8 cellular contexts compared by ENCODE assay signal in genomic region chr3:52537726-52538421, GRCh38. TPM values are rescaled to one million over a fixed set of nuclear protein-coding genes. Genes with fewer than 3 reads are reported as not detected.
DNase-seq lines count a peak whose midpoint lies in the region; ATAC-seq, FAIRE-seq and TF ChIP-seq lines count a peak whose summit lies in the region.

No MANE protein-coding gene starts in this region.

- TF ChIP-seq CTCF in PC-3 (conservative IDR thresholded peaks at IDR 0.05; ENCODE audit: low read depth, low read length) (no peak), H1 (IDR thresholded peaks at IDR 0.05; ENCODE audit: control extremely low read depth in 1 of 3, insufficient read depth in 1 of 3, low read depth in 1 of 3, low read length in 3 of 3) (no peak), osteoblast (IDR thresholded peaks at IDR 0.05; ENCODE audit: extremely low read depth, low read depth, low read length) (no peak)

- intact Hi-C loops in PC-3 (cut with micrococcal nuclease) = loop anchor here (10.0 kb wide), 1 partner anchor 147 kb away; the partner anchor contains the start of genes GNL3 and PBRM1

- H2BK5ac ChIP-seq in H1 (ENCODE audit: low read depth, low read length) = no peak overlapping the region

- H3K36me3 ChIP-seq in CD8-positive, alpha-beta memory T cell (ENCODE audit: insufficient read depth, low read length) = no peaks in the 10 kb centered on the region
- H3K36me3 ChIP-seq in PC-3 (ENCODE audit: low read depth, low read length) (peaks cover 18% of the 10 kb centered on the region; the same call in 1 of the 2 replicates), H1 (ENCODE audit: control insufficient read depth in 2 of 4, insufficient read depth in 4 of 4, low read length in 3 of 4) (peaks cover 0 to 10% (median under 1%) of the 10 kb centered on the region in 4 experiments; a peak in 1 of 8 replicates), osteoblast (ENCODE audit: insufficient read depth, low read length) (peaks cover 22% of the 10 kb centered on the region)

- peak overlapping the region; percentile 96 to 100 (median 100) for H3K4me3 Mint-ChIP-seq in CD8-positive, alpha-beta memory T cell

- no peak overlapping the region for H2BK12ac ChIP-seq in H1 (ENCODE audit: low read depth, low read length)

- no peak overlapping the region for H4K8ac ChIP-seq in H1 (ENCODE audit: extremely low read depth, insufficient read depth, low read length)

- no peaks in the 10 kb centered on the region for H3F3A ChIP-seq in PC-3 (ENCODE audit: low read length, unreplicated experiment)

- H3K27ac Mint-ChIP-seq in CD8-positive, alpha-beta memory T cell = peak overlapping the region; percentile 33 to 100 (median 99)

- no peak for ATAC-seq in PC-3

- H3K23me2 ChIP-seq in H1 (ENCODE audit: low read depth, low read length) = peaks cover 20% of the 10 kb centered on the region

- DNase-seq in CD8-positive, alpha-beta memory T cell = no peak
- DNase-seq in PC-3 (no peak), H1 (ENCODE audit: low read depth in 1 of 2, low spot score in 2 of 2) (peak in 1 of 2 experiments; percentile 35), osteoblast (ENCODE audit: insufficient read length, low spot score, missing footprints) (no peak), H4 (ENCODE audit: low spot score) (no peak), NK-92 (lab: John Stamatoyannopoulos, UW; ENCODE audit: unreplicated experiment) (no peak), NCI-H2029 (lab: John Stamatoyannopoulos, UW) (no peak)
- DNase-seq in stimulated activated CD4-positive, alpha-beta T cell treated with anti-CD3 and anti-CD28 coated beads, Interleukin-4, amount 100 ng/mL, for 24 hours = no peak

- H2BK120ac ChIP-seq in H1 (replicated peaks; ENCODE audit: low read depth, low read length) = no peak overlapping the region

- TF ChIP-seq POLR2A in H1 (IDR thresholded peaks at IDR 0.05; ENCODE audit: control extremely low read depth in 1 of 2, low read depth in 2 of 2, low read length in 2 of 2) = no peak

- H3K79me2 ChIP-seq in PC-3 (ENCODE audit: low read length) (peaks cover 67% of the 10 kb centered on the region), H1 (ENCODE audit: control insufficient read depth in 1 of 2, insufficient read depth in 2 of 2, low read length in 2 of 2) (peaks cover 12 to 31% of the 10 kb centered on the region in 2 experiments), osteoblast (ENCODE audit: insufficient read depth, low read length) (peaks cover 62% of the 10 kb centered on the region)

- peaks cover 12% of the 10 kb centered on the region for H3K79me1 ChIP-seq in H1 (ENCODE audit: low read depth, low read length)

- no peaks in the 10 kb centered on the region for H3K9me2 ChIP-seq in PC-3 (replicated peaks; ENCODE audit: low read length)

- H2BK15ac ChIP-seq in H1 (ENCODE audit: low read length) = no peak overlapping the region

- CTCF ChIA-PET in CD8-positive, alpha-beta memory T cell (lab: Charles Lee) = no interaction called here
- CTCF ChIA-PET in PC-3 (lab: Charles Lee) = interaction anchor here (0.7 kb wide), 1 partner anchor 13 kb away, joined by 4 read pairs; no protein-coding TSS in a partner anchor
- CTCF ChIA-PET in H1 (lab: Charles Lee; ENCODE audit: partially characterized antibody) = no interaction called here

- H4K91ac ChIP-seq in H1 (replicated peaks; ENCODE audit: insufficient read length, low read length) = no peak overlapping the region

- peak overlapping the region; percentile 96 for H3K4me3 ChIP-seq in CD8-positive, alpha-beta memory T cell (ENCODE audit: low read length)
- H3K4me3 ChIP-seq in PC-3 (ENCODE audit: low read length) = peak overlapping the region; percentile 90
- H3K4me3 ChIP-seq in H1 (ENCODE audit: extremely low read depth in 1 of 4, insufficient read depth in 2 of 4, low read depth in 3 of 4, low read length in 4 of 4) = peak overlapping the region; percentile 81 to 91 (median 88); a peak in 7 of 8 replicates
- peak overlapping the region; percentile 95 for H3K4me3 ChIP-seq in osteoblast (ENCODE audit: insufficient read depth, low read length)

- no peak overlapping the region for H4K5ac ChIP-seq in H1 (ENCODE audit: insufficient read length, low read depth, low read length)

- H2AK5ac ChIP-seq in H1 (ENCODE audit: low read depth, low read length) = no peak overlapping the region

- POLR2A ChIA-PET in CD8-positive, alpha-beta memory T cell (lab: Charles Lee) = no interaction called here
- POLR2A ChIA-PET in PC-3 (lab: Charles Lee; ENCODE audit: unreplicated experiment) (no interaction called here), H1 (lab: Charles Lee; ENCODE audit: partially characterized antibody) (interaction anchor here (1.0 to 1.7 kb wide), 2 partner anchors 22 to 30 kb away, joined by 3 to 5 read pairs; no protein-coding TSS in a partner anchor)

- peaks cover 24% of the 10 kb centered on the region for H4K20me1 ChIP-seq in PC-3 (ENCODE audit: low read length)
- peaks cover 4 to 18% of the 10 kb centered on the region in 2 experiments for H4K20me1 ChIP-seq in H1 (replicated peaks in 1 of 2; ENCODE audit: control insufficient read depth in 1 of 2, insufficient read depth in 2 of 2, low read length in 2 of 2)
- H4K20me1 ChIP-seq in osteoblast (ENCODE audit: insufficient read depth, low read length) = peaks cover 33% of the 10 kb centered on the region

- peaks cover 43 to 65% (median 55%) of the 10 kb centered on the region in 3 donors for H3K4me1 Mint-ChIP-seq in CD8-positive, alpha-beta memory T cell

- H3K9me3 ChIP-seq in CD8-positive, alpha-beta memory T cell (ENCODE audit: low read length) = no peaks in the 10 kb centered on the region
- H3K9me3 ChIP-seq in PC-3 (ENCODE audit: low read length) = no peaks in the 10 kb centered on the region
- no peaks in the 10 kb centered on the region for H3K9me3 ChIP-seq in H1 (ENCODE audit: insufficient read depth in 2 of 2, low read depth in 1 of 2, low read length in 1 of 2)
- no peaks in the 10 kb centered on the region for H3K9me3 ChIP-seq in osteoblast (ENCODE audit: low read depth, low read length)

- no peak overlapping the region for H3K14ac ChIP-seq in H1 (ENCODE audit: insufficient read length)

- BruUV-seq in PC-3 (replicated peaks; lab: Mats Ljungman, UMichigan) = no TSS peak

- no peak for FAIRE-seq in H1 (lab: Jason Lieb, UNC)

- peaks cover 0 to 2% of the 10 kb centered on the region in 2 donors for H3K27me3 Mint-ChIP-seq in CD8-positive, alpha-beta memory T cell

- no peaks in the 10 kb centered on the region for H3K27me3 ChIP-seq in CD8-positive, alpha-beta memory T cell (ENCODE audit: insufficient read depth, low read length, poor library complexity, severe bottlenecking)
- H3K27me3 ChIP-seq in PC-3 (ENCODE audit: low read length) (no peaks in the 10 kb centered on the region), H1 (replicated peaks in 1 of 4; ENCODE audit: control insufficient read depth in 3 of 4, extremely low read depth in 1 of 4, insufficient read depth in 3 of 4, low read length in 3 of 4) (no peaks in the 10 kb centered on the region), osteoblast (ENCODE audit: insufficient read depth, low read length) (no peaks in the 10 kb centered on the region)

- H3K27ac ChIP-seq in CD8-positive, alpha-beta memory T cell (ENCODE audit: low read depth, low read length) = peak overlapping the region; percentile 93
- H3K27ac ChIP-seq in PC-3 (ENCODE audit: low read length) (no peak overlapping the region), H1 (ENCODE audit: low read depth, low read length) (no peak overlapping the region), osteoblast (ENCODE audit: low read depth, low read length) (peak overlapping the region; percentile 90)

- H3K4ac ChIP-seq in H1 (replicated peaks; ENCODE audit: insufficient read length, low read depth, low read length) = no peak overlapping the region

- H2BK20ac ChIP-seq in H1 (ENCODE audit: low read length) = no peak overlapping the region

- peak overlapping the region; percentile 96 for H3K4me2 ChIP-seq in PC-3 (ENCODE audit: low read length)
- peak overlapping the region; percentile 89 to 90 for H3K4me2 ChIP-seq in H1 (ENCODE audit: insufficient read depth in 1 of 2, low read depth in 2 of 2, low read length in 2 of 2)
- peak overlapping the region; percentile 96 for H3K4me2 ChIP-seq in osteoblast (ENCODE audit: insufficient read depth, low read length)

- H2AFZ ChIP-seq in PC-3 (ENCODE audit: low read length) = no peak overlapping the region
- no peak overlapping the region for H2AFZ ChIP-seq in H1 (ENCODE audit: low read length)
- H2AFZ ChIP-seq in osteoblast (ENCODE audit: low read length) = no peak overlapping the region

- H3K9me3 Mint-ChIP-seq in CD8-positive, alpha-beta memory T cell = no peaks in the 10 kb centered on the region

- H3K4me1 ChIP-seq in CD8-positive, alpha-beta memory T cell (ENCODE audit: insufficient read depth, low read length) = peaks cover 30% of the 10 kb centered on the region
- H3K4me1 ChIP-seq in PC-3 (ENCODE audit: insufficient read depth, low read length) (peaks cover 33% of the 10 kb centered on the region), H1 (replicated peaks in 1 of 4; ENCODE audit: control insufficient read depth in 3 of 4, insufficient read depth in 4 of 4, low read length in 3 of 4) (peaks cover 7 to 25% (median 14%) of the 10 kb centered on the region in 4 experiments), osteoblast (ENCODE audit: insufficient read depth, low read length) (peaks cover 41% of the 10 kb centered on the region)

- peaks cover 0 to 31% (median 3%) of the 10 kb centered on the region in 3 donors for H3K36me3 Mint-ChIP-seq in CD8-positive, alpha-beta memory T cell

- H3K56ac ChIP-seq in H1 (replicated peaks; ENCODE audit: insufficient read length, low read depth, low read length) = no peak overlapping the region

- TF ChIP-seq EP300 in H1 (IDR thresholded peaks at IDR 0.05; ENCODE audit: borderline replicate concordance in 1 of 2, low read depth in 2 of 2, low read length in 2 of 2) = no peak

- 94% methylated on average over 7 of the region's 7 CpGs; no CpG with 5 or more reads in 1 of the 2 experiments for WGBS in H1 (ENCODE audit: extremely low coverage in 1 of 2, insufficient coverage in 1 of 2, insufficient read length in 1 of 2, insufficient replicate concordance in 2 of 2, low coverage in 1 of 2, low lambda C conversion rate in 2 of 2, missing lambda C conversion rate in 1 of 2), 2 experiments

- no peak for TF ChIP-seq RAD21 in H1 (IDR thresholded peaks at IDR 0.05 in 1 of 2, conservative IDR thresholded peaks at IDR 0.05 in 1 of 2; ENCODE audit: low read depth in 2 of 2, low read length in 2 of 2)

- H3K23ac ChIP-seq in H1 (ENCODE audit: insufficient read length) = no peak overlapping the region

- H3K9ac ChIP-seq in PC-3 (ENCODE audit: low read length) (peak overlapping the region; percentile 92), H1 (replicated peaks in 1 of 4; ENCODE audit: extremely low read depth in 1 of 4, low read depth in 3 of 4, low read length in 3 of 4) (peak overlapping the region in 1 of 4 experiments; percentile 77; a peak in 1 of 7 replicates)

- H3K18ac ChIP-seq in H1 (ENCODE audit: extremely low read depth, low read length) = no peak overlapping the region

RNA-seq across cellular contexts. Expression of gene UQCC5, which starts 1.5 kb away (rescaled TPM):
- total RNA-seq in CD8-positive, alpha-beta memory T cell = 10 to 100 TPM; 15.3 to 18.2 TPM
- polyA plus RNA-seq in CD8-positive, alpha-beta memory T cell = 20.7 TPM
- total RNA-seq in PC-3 (2014; rRNA removed) (14.5 and 26.1 TPM in 2 replicates), osteoblast (6.5 and 8.3 TPM in 2 replicates)
- total RNA-seq in H1 (2021; fragmentation: NEBNext Ultra II Directional; extraction: Animal tissue kit (Norgen Biotek cat#: 25700)) = 37.7 and 39.3 TPM in 2 replicates
- 35.0 and 45.0 TPM in 2 replicates for polyA plus RNA-seq in H1 (2011; rRNA removed)
- 55.7 TPM for polyA plus RNA-seq in H1 (2011; cell fraction: cytosol; rRNA removed)
- 59.8 TPM for polyA plus RNA-seq in H1 (2011; cell fraction: nucleus; rRNA removed)
- 33.1 to 135 TPM (median 91.0 TPM) in 4 replicates for polyA plus RNA-seq in H1 (2012, experiment 1 of 2)
- 63.3 TPM for polyA plus RNA-seq in H1 (2012, experiment 2 of 2)
- polyA plus RNA-seq in H1 (2013, experiment 1 of 2) = 68.6 TPM
- 73.4 TPM for polyA plus RNA-seq in H1 (2013, experiment 2 of 2)
- 4.8 and 5.1 TPM in 2 replicates for polyA minus RNA-seq in H1 (2011; rRNA and poly(A)+ RNA removed)
- 14.8 TPM for polyA minus RNA-seq in H1 (2011; cell fraction: cytosol; rRNA and poly(A)+ RNA removed)
- 25.4 TPM for polyA minus RNA-seq in H1 (2011; cell fraction: nucleus; rRNA and poly(A)+ RNA removed)
- 1.5 and 102 TPM in 2 replicates for total RNA-seq in H4 (2014; rRNA removed; shearing (Covaris generic))

RNA-seq across cellular contexts. Expression of gene NT5DC2, which starts 4.2 kb away (rescaled TPM):
- 10 to 100 TPM; 80.3 to 84.6 TPM for total RNA-seq in CD8-positive, alpha-beta memory T cell
- polyA plus RNA-seq in CD8-positive, alpha-beta memory T cell = 1.2 TPM
- total RNA-seq in PC-3 (2014; rRNA removed) (229 and 263 TPM in 2 replicates), osteoblast (45.4 and 52.5 TPM in 2 replicates)
- total RNA-seq in H1 (2021; fragmentation: NEBNext Ultra II Directional; extraction: Animal tissue kit (Norgen Biotek cat#: 25700)) = 331 and 367 TPM in 2 replicates
- 477 and 618 TPM in 2 replicates for polyA plus RNA-seq in H1 (2011; rRNA removed)
- polyA plus RNA-seq in H1 (2011; cell fraction: cytosol; rRNA removed) = 370 TPM
- polyA plus RNA-seq in H1 (2011; cell fraction: nucleus; rRNA removed) = 830 TPM
- 216 to 416 TPM (median 397 TPM) in 4 replicates for polyA plus RNA-seq in H1 (2012, experiment 1 of 2)
- polyA plus RNA-seq in H1 (2012, experiment 2 of 2) = 335 TPM
- polyA plus RNA-seq in H1 (2013, experiment 1 of 2) = 241 TPM
- polyA plus RNA-seq in H1 (2013, experiment 2 of 2) = 226 TPM
- 308 and 331 TPM in 2 replicates for polyA minus RNA-seq in H1 (2011; rRNA and poly(A)+ RNA removed)
- 233 TPM for polyA minus RNA-seq in H1 (2011; cell fraction: cytosol; rRNA and poly(A)+ RNA removed)
- polyA minus RNA-seq in H1 (2011; cell fraction: nucleus; rRNA and poly(A)+ RNA removed) = 167 TPM
- total RNA-seq in H4 (2014; rRNA removed; shearing (Covaris generic)) = 44.5 and 46.9 TPM in 2 replicates

RNA-seq across cellular contexts. Expression of gene STAB1, which starts 42.7 kb away (rescaled TPM):
- total RNA-seq in CD8-positive, alpha-beta memory T cell = 1 to 10 TPM; 7.6 to 9.7 TPM
- 0.05 TPM for polyA plus RNA-seq in CD8-positive, alpha-beta memory T cell
- total RNA-seq in PC-3 (2014; rRNA removed) (0.33 TPM in 1 of 2 replicates, not detected in the other), osteoblast (0.59 and 1.1 TPM in 2 replicates)
- total RNA-seq in H1 (2021; fragmentation: NEBNext Ultra II Directional; extraction: Animal tissue kit (Norgen Biotek cat#: 25700)) = 1.8 and 1.9 TPM in 2 replicates
- polyA plus RNA-seq in H1 (2011; rRNA removed) = 1.0 and 1.3 TPM in 2 replicates
- 0.78 TPM for polyA plus RNA-seq in H1 (2011; cell fraction: cytosol; rRNA removed)
- 3.9 TPM for polyA plus RNA-seq in H1 (2011; cell fraction: nucleus; rRNA removed)
- 0.64 to 1.5 TPM (median 1.2 TPM) in 4 replicates for polyA plus RNA-seq in H1 (2012, experiment 1 of 2)
- polyA plus RNA-seq in H1 (2012, experiment 2 of 2) = 0.62 TPM
- 1.2 TPM for polyA plus RNA-seq in H1 (2013, experiment 1 of 2)
- polyA plus RNA-seq in H1 (2013, experiment 2 of 2) = 0.99 TPM
- polyA minus RNA-seq in H1 (2011; rRNA and poly(A)+ RNA removed) = 0.85 and 1.4 TPM in 2 replicates
- polyA minus RNA-seq in H1 (2011; cell fraction: cytosol; rRNA and poly(A)+ RNA removed) = 1.7 TPM
- polyA minus RNA-seq in H1 (2011; cell fraction: nucleus; rRNA and poly(A)+ RNA removed) = 2.0 TPM
- total RNA-seq in H4 (2014; rRNA removed; shearing (Covaris generic)) = not detected in 2 replicates

Comparison
In these comparisons a context has a peak if more than half of its experiments do, and no peak if none do; other contexts are left out.
1. H3K27ac ChIP-seq: peak in CD8-positive, alpha-beta memory T cell (single experiment) and osteoblast (single experiment); none in PC-3 (single experiment) and H1 (single experiment).
2. Peak in every context shown above with its lines, with median percentiles within 50 percentile points of each other: H3K4me3 ChIP-seq and H3K4me2 ChIP-seq.